12 cellular contexts compared by ENCODE assay signal in genomic region chr1:85611856-85612255, GRCh38. TPM values are rescaled to one million over a fixed set of nuclear protein-coding genes. Genes with fewer than 3 reads are reported as not detected.
DNase-seq lines count a peak whose midpoint lies in the region; FAIRE-seq and TF ChIP-seq lines count a peak whose summit lies in the region.
"Had no signal": no experiment of that assay in that cellular context is flagged by ENCODE, and none has a peak within 500 bp of the region (broad histone marks: within the 10 kb centered on the region; RNA-seq: fewer than 3 reads in every experiment).

No MANE protein-coding gene starts in this region.

- H3K4me2 ChIP-seq in GM23248 (ENCODE audit: unreplicated experiment), result peak overlapping the region; percentile 85
- H3K4me2 ChIP-seq in smooth muscle cell, result peak overlapping the region; percentile 70

- no peak for TF ChIP-seq CTCF in smooth muscle cell (IDR thresholded peaks at IDR 0.05; ENCODE audit: borderline replicate concordance, insufficient read depth, poor library complexity, severe bottlenecking)

- DNase-seq in GM23248, result peak; percentile 99
- DNase-seq in astrocyte of the hippocampus (ENCODE audit: low read depth, low spot score), result peak; percentile 98
- peak; percentile 85 for DNase-seq in hepatic stellate cell (ENCODE audit: low spot score)
- DNase-seq in smooth muscle cell (lab: John Stamatoyannopoulos, UW; ENCODE audit: unreplicated experiment), result peak; percentile 27
- DNase-seq in COR-L47 (lab: John Stamatoyannopoulos, UW), result no peak
- no peak for DNase-seq in NCI-H1105 (lab: John Stamatoyannopoulos, UW)
- DNase-seq in substantia nigra (lab: John Stamatoyannopoulos, UW), result no peak
- no peak for DNase-seq in frontal cortex (ENCODE audit: low spot score in 2 of 2)
- DNase-seq: GDM1, Karpas-422, T-helper 17 cell had no signal

- H3K9me3 ChIP-seq in GM23248 (ENCODE audit: low read depth) (no peaks in the 10 kb centered on the region), smooth muscle cell (replicated peaks; ENCODE audit: low read depth) (no peaks in the 10 kb centered on the region)

- H3K9me2 ChIP-seq in GM23248 (ENCODE audit: insufficient read depth), result no peaks in the 10 kb centered on the region

- H3K4me1 ChIP-seq in GM23248 (ENCODE audit: insufficient read depth), result peaks cover 65% of the 10 kb centered on the region
- peaks cover 30% of the 10 kb centered on the region for H3K4me1 ChIP-seq in smooth muscle cell (ENCODE audit: low read depth)

- H3K4me3 ChIP-seq in GM23248 (peak overlapping the region; percentile 60), smooth muscle cell (no peak overlapping the region)

- no peaks in the 10 kb centered on the region for H3K36me3 ChIP-seq in GM23248 (ENCODE audit: low read depth)
- H3K36me3 ChIP-seq in smooth muscle cell (ENCODE audit: low read depth), result no peaks in the 10 kb centered on the region

- 1 to 5% methylated on average over 5 of the region's 5 CpGs for WGBS in GM23248 (ENCODE audit: low coverage in 1 of 2, low lambda C conversion rate in 2 of 2, missing lambda C conversion rate in 2 of 2), 2 experiments
- WGBS in smooth muscle cell (ENCODE audit: low lambda C conversion rate), result 29% methylated on average over 5 of the region's 5 CpGs

- no peak for FAIRE-seq in frontal cortex (lab: Jason Lieb, UNC)

- H4K20me1 ChIP-seq in GM23248 (ENCODE audit: insufficient read depth) (no peaks in the 10 kb centered on the region), smooth muscle cell (ENCODE audit: low read depth) (no peaks in the 10 kb centered on the region)

- H3K9ac ChIP-seq in GM23248, result peak overlapping the region; percentile 84
- peak overlapping the region; percentile 83 for H3K9ac ChIP-seq in smooth muscle cell (ENCODE audit: low read depth)

- no peaks in the 10 kb centered on the region for H3K79me2 ChIP-seq in GM23248 (ENCODE audit: insufficient read depth)
- no peaks in the 10 kb centered on the region for H3K79me2 ChIP-seq in smooth muscle cell (ENCODE audit: low read depth)

- no peaks in the 10 kb centered on the region for H3K27me3 ChIP-seq in GM23248 (replicated peaks; ENCODE audit: insufficient read depth)
- H3K27me3 ChIP-seq in smooth muscle cell (ENCODE audit: low read depth), result no peaks in the 10 kb centered on the region

- in situ Hi-C loops in GM23248 (cut with MboI), result no loop called here

- H3K27ac ChIP-seq in GM23248 (peak overlapping the region; percentile 98), smooth muscle cell (ENCODE audit: low read depth) (peak overlapping the region; percentile 96), substantia nigra (ENCODE audit: low read depth, low read length, poor library complexity, severe bottlenecking) (no peak overlapping the region)

- peaks cover 66% of the 10 kb centered on the region for H3F3A ChIP-seq in GM23248 (ENCODE audit: insufficient read depth)
- H3F3A ChIP-seq in smooth muscle cell (ENCODE audit: low read depth), result peaks cover 15% of the 10 kb centered on the region

- H2AFZ ChIP-seq in GM23248 (no peak overlapping the region), smooth muscle cell (ENCODE audit: low read depth) (no peak overlapping the region)

RNA-seq across cellular contexts. Expression of gene CCN1, which starts 31.3 kb away (rescaled TPM):
- 93.5 and 106 TPM in 2 replicates for total RNA-seq in GM23248 (2014; rRNA removed; shearing (Covaris generic))
- polyA plus RNA-seq in GM23248 (2016; fragmentation: Nextera tagmentation; extraction: Ambion mirVana) (930 and 943 TPM in 2 replicates), smooth muscle cell (1,412 and 1,766 TPM in 2 replicates)
- total RNA-seq in smooth muscle cell (440 and 450 TPM in 2 replicates), frontal cortex (1.6 TPM)
- total RNA-seq: mononuclear cell, T-helper 17 cell had no signal

Comparison
In these comparisons a context has a peak if more than half of its experiments do, and no peak if none do; other contexts are left out.
1. DNase-seq: peak in GM23248 (single experiment), astrocyte of the hippocampus (single experiment), hepatic stellate cell (single experiment) and smooth muscle cell (single experiment); none in COR-L47 (single experiment), NCI-H1105 (single experiment), substantia nigra (0 of 49) and frontal cortex (0 of 2).
2. RNA of gene CCN1, which starts 31.3 kb away (total RNA-seq): 440 to 450 TPM in smooth muscle cell and 93.5 to 106 TPM in GM23248; 1.6 TPM in frontal cortex (single experiment); every median in the first group is over 10 times any median in the second.